ENCODE assay signal across 2 cellular contexts in genomic region chr9:106860731-106861584, GRCh38.
TF ChIP-seq lines count a peak whose summit lies in the region.

No MANE protein-coding gene starts in this region.

TF ChIP-seq in liver, 16 proteins besides CTCF, POLR2A, EP300 and RAD21 (continued from another document):
- TF ChIP-seq GABPA (IDR thresholded peaks at IDR 0.05 in 1 of 2, conservative IDR thresholded peaks at IDR 0.05 in 1 of 2) (no peak), JUND (IDR thresholded peaks at IDR 0.05) (no peak), EGR1 (IDR thresholded peaks at IDR 0.05; ENCODE audit: low read depth in 2 of 2) (no peak), NR2F2 (IDR thresholded peaks at IDR 0.05) (no peak), YY1 (IDR thresholded peaks at IDR 0.05) (no peak), HNF4G (IDR thresholded peaks at IDR 0.05) (no peak), REST (IDR thresholded peaks at IDR 0.05) (no peak)

TF ChIP-seq in HepG2, 621 proteins besides CTCF, POLR2A, EP300 and RAD21:
- TF ChIP-seq FOXO1 (CRISPR knock-in tag; IDR thresholded peaks at IDR 0.05), result no peak
- TF ChIP-seq HOMEZ (CRISPR knock-in tag; IDR thresholded peaks at IDR 0.05; ENCODE audit: low read depth), result no peak
- TF ChIP-seq TIGD3 (CRISPR knock-in tag; IDR thresholded peaks at IDR 0.05; ENCODE audit: borderline replicate concordance), result no peak
- TF ChIP-seq ZNF704 (CRISPR knock-in tag; IDR thresholded peaks at IDR 0.05; ENCODE audit: borderline replicate concordance), result no peak
- no peak for TF ChIP-seq ZNF550 (CRISPR knock-in tag; IDR thresholded peaks at IDR 0.05; ENCODE audit: borderline replicate concordance)
- no peak for TF ChIP-seq NFE2L1 (CRISPR knock-in tag; IDR thresholded peaks at IDR 0.05; ENCODE audit: borderline replicate concordance)
- TF ChIP-seq E2F1 (CRISPR knock-in tag; IDR thresholded peaks at IDR 0.05), result no peak
- TF ChIP-seq ZFY (CRISPR knock-in tag; IDR thresholded peaks at IDR 0.05), result no peak
- TF ChIP-seq SMC3 (IDR thresholded peaks at IDR 0.05; ENCODE audit: low read length), result no peak
- TF ChIP-seq MYC (CRISPR knock-in tag; IDR thresholded peaks at IDR 0.05; ENCODE audit: borderline replicate concordance), result no peak
- no peak for TF ChIP-seq ZNF761 (CRISPR knock-in tag; conservative IDR thresholded peaks at IDR 0.05)
- TF ChIP-seq ZNF496 (CRISPR knock-in tag; IDR thresholded peaks at IDR 0.05; ENCODE audit: insufficient replicate concordance), result no peak
- TF ChIP-seq ZNF713 (CRISPR knock-in tag; IDR thresholded peaks at IDR 0.05), result no peak
- no peak for TF ChIP-seq PRDM10 (CRISPR knock-in tag; IDR thresholded peaks at IDR 0.05; ENCODE audit: low read depth)
- no peak for TF ChIP-seq YEATS2 (CRISPR knock-in tag; IDR thresholded peaks at IDR 0.05; ENCODE audit: borderline replicate concordance)
- TF ChIP-seq ZNF34 (CRISPR knock-in tag; IDR thresholded peaks at IDR 0.05; ENCODE audit: borderline replicate concordance), result no peak
- TF ChIP-seq RNF219 (CRISPR knock-in tag; IDR thresholded peaks at IDR 0.05), result no peak
- no peak for TF ChIP-seq NFE2 (CRISPR knock-in tag; IDR thresholded peaks at IDR 0.05)
- no peak for TF ChIP-seq ZNF12 (CRISPR knock-in tag; IDR thresholded peaks at IDR 0.05)
- TF ChIP-seq MAF1 (CRISPR knock-in tag; IDR thresholded peaks at IDR 0.05; ENCODE audit: borderline replicate concordance), result no peak
